ENCODE assay signal across 22 cellular contexts in genomic region chr10:106086391-106086790, GRCh38.
"Had no signal": no experiment of that assay in that cellular context is flagged by ENCODE, and none has a peak within 500 bp of the region (broad histone marks: within the 10 kb centered on the region; RNA-seq: fewer than 3 reads in every experiment).

No MANE protein-coding gene starts in this region.

- H3K9me3 Mint-ChIP-seq: activated CD4-positive, alpha-beta T cell treated with anti-CD3 and anti-CD28 coated beads, Interleukin-2, amount 10 ng/mL, durations not matched to agents 7 days and 5 days; activated naive CD8-positive, alpha-beta T cell treated with anti-CD3 and anti-CD28 coated beads, Interleukin-2, amount 10 ng/mL, durations not matched to agents 7 days and 5 days; T-helper 1 cell treated with Interleukin-12 subunit alpha and Interleukin-12 subunit beta and Interleukin-4 antibody, amounts not matched to agents 30 μg/mL and 1 μg/mL, for 36 hours had no signal

- H3K36me3 Mint-ChIP-seq: activated CD4-positive, alpha-beta memory T cell treated with anti-CD3 and anti-CD28 coated beads for 36 hours; activated naive CD8-positive, alpha-beta T cell treated with anti-CD3 and anti-CD28 coated beads, Interleukin-2, amount 10 ng/mL, durations not matched to agents 7 days and 5 days had no signal

- H3K4me1 ChIP-seq: adrenal gland, SJSA1 had no signal

- H3K4me3 Mint-ChIP-seq: activated B cell treated with CpG ODN at 0.5 μM for 24 hours; activated CD4-positive, alpha-beta memory T cell treated with anti-CD3 and anti-CD28 coated beads for 36 hours; activated CD4-positive, alpha-beta T cell treated with anti-CD3 and anti-CD28 coated beads, Interleukin-2, amount 10 ng/mL, durations not matched to agents 7 days and 5 days; activated naive CD8-positive, alpha-beta T cell treated with anti-CD3 and anti-CD28 coated beads, Interleukin-2, amount 10 ng/mL, durations not matched to agents 7 days and 5 days; T-helper 1 cell treated with Interleukin-12 subunit alpha and Interleukin-12 subunit beta and Interleukin-4 antibody, amounts not matched to agents 30 μg/mL and 1 μg/mL, for 36 hours had no signal

- H3K27me3 ChIP-seq: adrenal gland, SJSA1 had no signal

- H3K4me3 ChIP-seq: adrenal gland, SJSA1 had no signal

- H3K27me3 Mint-ChIP-seq: activated B cell treated with CpG ODN at 0.5 μM for 24 hours; activated CD4-positive, alpha-beta memory T cell treated with anti-CD3 and anti-CD28 coated beads for 36 hours; activated CD4-positive, alpha-beta T cell treated with anti-CD3 and anti-CD28 coated beads, Interleukin-2, amount 10 ng/mL, durations not matched to agents 7 days and 5 days; activated naive CD8-positive, alpha-beta T cell treated with anti-CD3 and anti-CD28 coated beads, Interleukin-2, amount 10 ng/mL, durations not matched to agents 7 days and 5 days had no signal

- H3K4me1 Mint-ChIP-seq: activated B cell treated with CpG ODN at 0.5 μM for 24 hours; activated CD4-positive, alpha-beta T cell treated with anti-CD3 and anti-CD28 coated beads, Interleukin-2, amount 10 ng/mL, durations not matched to agents 7 days and 5 days; activated naive CD8-positive, alpha-beta T cell treated with anti-CD3 and anti-CD28 coated beads, Interleukin-2, amount 10 ng/mL, durations not matched to agents 7 days and 5 days had no signal

- H3K27ac Mint-ChIP-seq: activated B cell treated with CpG ODN at 0.5 μM for 24 hours; activated CD4-positive, alpha-beta memory T cell treated with anti-CD3 and anti-CD28 coated beads for 36 hours; activated CD4-positive, alpha-beta T cell treated with anti-CD3 and anti-CD28 coated beads, Interleukin-2, amount 10 ng/mL, durations not matched to agents 7 days and 5 days; activated naive CD8-positive, alpha-beta T cell treated with anti-CD3 and anti-CD28 coated beads, Interleukin-2, amount 10 ng/mL, durations not matched to agents 7 days and 5 days; T-helper 1 cell treated with Interleukin-12 subunit alpha and Interleukin-12 subunit beta and Interleukin-4 antibody, amounts not matched to agents 30 μg/mL and 1 μg/mL, for 36 hours had no signal

- H3K9me3 ChIP-seq: adrenal gland had no signal

- H3K27ac ChIP-seq: adrenal gland, KMS-11, SJSA1 had no signal

- H3K36me3 ChIP-seq: adrenal gland, SJSA1 had no signal

- DNase-seq: activated B cell treated with CpG ODN at 0.5 μM for 24 hours; activated CD4-positive, alpha-beta memory T cell treated with anti-CD3 and anti-CD28 coated beads for 36 hours; activated CD4-positive, alpha-beta T cell treated with anti-CD3 and anti-CD28 coated beads for 1 hour; activated CD4-positive, alpha-beta T cell treated with anti-CD3 and anti-CD28 coated beads, Interleukin-2, amount 10 ng/mL, durations not matched to agents 7 days and 5 days; activated naive CD4-positive, alpha-beta T cell treated with anti-CD3 and anti-CD28 coated beads, Interleukin-2, amount 50 U/mL, for 16 hours; activated naive CD8-positive, alpha-beta T cell treated with anti-CD3 and anti-CD28 coated beads, Interleukin-2, amount 10 ng/mL, durations not matched to agents 7 days and 5 days; adrenal gland; anterior cingulate cortex; caudate nucleus; NCI-H1092 treated with DMSO at 0.1 percent for 48 hours; NCI-H1417 treated with DMSO at 0.1 percent for 48 hours; NCI-H1694; NCI-H2029 treated with DMSO at 0.1 percent for 48 hours; NCI-H345; NCI-H510A; NCI-H526 treated with DMSO at 0.1 percent for 48 hours; NK-92 treated with Interleukin-12 subunit alpha and Interleukin-12 subunit beta, amount 100 ng/mL, for 24 hours; PC-3; SHP77 had no signal

- ATAC-seq: PC-3 had no signal
